ENCODE assay signal across 2 cellular contexts in genomic region chr22:46390105-46390651, GRCh38.
TF ChIP-seq lines count a peak whose summit lies in the region.

No MANE protein-coding gene starts in this region.

TF ChIP-seq in WTC11, 78 proteins besides CTCF, POLR2A, EP300 and RAD21:
- TF ChIP-seq ZMAT4 (CRISPR knock-in tag; IDR thresholded peaks at IDR 0.05) = no peak
TF ChIP-seq in WTC11: peak in this region for 0.

TF ChIP-seq in HepG2, 621 proteins besides CTCF, POLR2A, EP300 and RAD21:
- no peak for TF ChIP-seq ZNF619 (CRISPR knock-in tag; IDR thresholded peaks at IDR 0.05)
- no peak for TF ChIP-seq ZNF460 (CRISPR knock-in tag; IDR thresholded peaks at IDR 0.05; ENCODE audit: borderline replicate concordance)
- no peak for TF ChIP-seq NKX3-1 (CRISPR knock-in tag; IDR thresholded peaks at IDR 0.05)
- TF ChIP-seq ZSCAN5A (CRISPR knock-in tag; IDR thresholded peaks at IDR 0.05; ENCODE audit: borderline replicate concordance) = no peak
- TF ChIP-seq PRMT3 (CRISPR knock-in tag; IDR thresholded peaks at IDR 0.05; ENCODE audit: borderline replicate concordance, low read depth) = no peak
- no peak for TF ChIP-seq IKZF1 (IDR thresholded peaks at IDR 0.05)
- 0 out of 2 replicates have a peak, but pooled peaks have one; percentile 12 for TF ChIP-seq PHF21A (CRISPR knock-in tag; IDR thresholded peaks at IDR 0.05)
- TF ChIP-seq ZBTB7A (CRISPR knock-in tag; IDR thresholded peaks at IDR 0.05) = 0 out of 2 replicates have a peak, but pooled peaks have one; percentile 55
